Comparison of ENCODE assay signal across 28 cellular contexts in genomic region chr14:83534995-83535394, GRCh38.
"Had no signal": no experiment of that assay in that cellular context is flagged by ENCODE, and none has a peak within 500 bp of the region (broad histone marks: within the 10 kb centered on the region; RNA-seq: fewer than 3 reads in every experiment).

No MANE protein-coding gene starts in this region.

- H3K4me3 ChIP-seq: colonic mucosa, coronary artery, dorsolateral prefrontal cortex, esophagus muscularis mucosa, esophagus squamous epithelium, gastrocnemius medialis, gastroesophageal sphincter, heart left ventricle, heart right ventricle, hepatocyte had no signal

- H3K36me3 ChIP-seq: colonic mucosa, esophagus muscularis mucosa, esophagus squamous epithelium, gastrocnemius medialis, gastroesophageal sphincter, heart left ventricle, heart right ventricle had no signal

- DNase-seq: colonic mucosa; cortex of kidney; dermis blood vessel endothelial cell; dorsolateral prefrontal cortex; effector CD4-positive, alpha-beta T cell; effector CD8-positive, alpha-beta T cell; effector memory CD4-positive, alpha-beta T cell; effector memory CD8-positive, alpha-beta T cell; endodermal cell; erythroblast; esophagus squamous epithelium; foreskin fibroblast; foreskin keratinocyte; foreskin melanocyte; gastrocnemius medialis; glutamatergic neuron; head of caudate nucleus; heart left ventricle; heart right ventricle had no signal

- ATAC-seq: effector memory CD8-positive, alpha-beta T cell; esophagus mucosa; foreskin keratinocyte; gastrocnemius medialis; gastroesophageal sphincter; heart left ventricle; heart right ventricle had no signal

- H3K4me2 ChIP-seq: hepatocyte had no signal

- H2AFZ ChIP-seq: hepatocyte had no signal

- H3K9me3 ChIP-seq: colonic mucosa, esophagus muscularis mucosa, esophagus squamous epithelium, gastrocnemius medialis, gastroesophageal sphincter, heart left ventricle had no signal

- FAIRE-seq: colon, endometrium, endothelial cell of umbilical vein had no signal

- H3K79me2 ChIP-seq: hepatocyte had no signal

- H3K4me1 ChIP-seq: colonic mucosa, esophagus muscularis mucosa, esophagus squamous epithelium, foreskin keratinocyte, gastrocnemius medialis, gastroesophageal sphincter, heart left ventricle, heart right ventricle had no signal

- H3K27me3 ChIP-seq: colonic mucosa, dorsolateral prefrontal cortex, esophagus muscularis mucosa, esophagus squamous epithelium, foreskin keratinocyte, gastrocnemius medialis, gastroesophageal sphincter, heart left ventricle, heart right ventricle, hepatocyte had no signal

- H3K27ac ChIP-seq: colonic mucosa, coronary artery, dorsolateral prefrontal cortex, epithelial cell of prostate, esophagus muscularis mucosa, esophagus squamous epithelium, foreskin keratinocyte, gastrocnemius medialis, gastroesophageal sphincter, heart left ventricle, heart right ventricle, hepatocyte had no signal
